Comparison of ENCODE assay signal across 10 cellular contexts in genomic region chr4:6925357-6925836, GRCh38. TPM values are rescaled to one million over a fixed set of nuclear protein-coding genes. Genes with fewer than 3 reads are reported as not detected.
DNase-seq lines count a peak whose midpoint lies in the region; ATAC-seq, FAIRE-seq and TF ChIP-seq lines count a peak whose summit lies in the region.
"Had no signal": no experiment of that assay in that cellular context is flagged by ENCODE, and none has a peak within 500 bp of the region (broad histone marks: within the 10 kb centered on the region; RNA-seq: fewer than 3 reads in every experiment).

No MANE protein-coding gene starts in this region.

- H3K4me2 ChIP-seq in KMS-11: peak overlapping the region; percentile 25; the same call in 1 of the 2 replicates

- H3K9me3 Mint-ChIP-seq in activated T-helper 17 cell treated with anti-CD3 and anti-CD28 coated beads, Interleukin-2, amount 50 U/mL, for 72 hours: no peaks in the 10 kb centered on the region
- no peaks in the 10 kb centered on the region for H3K9me3 Mint-ChIP-seq in memory B cell

- no peak for FAIRE-seq in RCC 7860 (lab: Jason Lieb, UNC)

- H3K27me3 Mint-ChIP-seq in activated T-helper 17 cell treated with anti-CD3 and anti-CD28 coated beads, Interleukin-2, amount 50 U/mL, for 72 hours: no peaks in the 10 kb centered on the region
- no peaks in the 10 kb centered on the region for H3K27me3 Mint-ChIP-seq in memory B cell

- no peaks in the 10 kb centered on the region for H3K27me3 ChIP-seq in KMS-11 (ENCODE audit: insufficient read depth, low read depth)

- H3K79me2 ChIP-seq in KMS-11 (ENCODE audit: insufficient read depth, low read depth): no peaks in the 10 kb centered on the region

- no peak overlapping the region for H3K27ac ChIP-seq in KMS-11
- H3K27ac ChIP-seq: epithelial cell of prostate, parathyroid adenoma had no signal

- no peak overlapping the region for H3K9ac ChIP-seq in KMS-11
- H3K9ac ChIP-seq: parathyroid adenoma had no signal

- no peaks in the 10 kb centered on the region for H4K20me1 ChIP-seq in KMS-11 (ENCODE audit: insufficient read depth)

- no peak overlapping the region for H3K4me3 ChIP-seq in KMS-11 (IDR thresholded peaks at IDR 0.05; ENCODE audit: insufficient read depth, low read depth, low read length)

- no peak for TF ChIP-seq CTCF in KMS-11 (conservative IDR thresholded peaks at IDR 0.05; ENCODE audit: low read depth, low read length)

- peak; percentile 70 for ATAC-seq in activated T-helper 17 cell treated with anti-CD3 and anti-CD28 coated beads, Interleukin-2, amount 50 U/mL, for 72 hours (replicated peaks)
- no peak for ATAC-seq in memory B cell (ENCODE audit: low read depth)

- peaks cover 21% of the 10 kb centered on the region for H3K4me1 ChIP-seq in KMS-11 (ENCODE audit: low read depth, poor library complexity, severe bottlenecking)
- H3K4me1 ChIP-seq: parathyroid adenoma had no signal

- H3K36me3 ChIP-seq in KMS-11 (ENCODE audit: insufficient read depth): no peaks in the 10 kb centered on the region

- DNase-seq in Ammon's horn (ENCODE audit: low spot score) (peak; percentile 56), memory B cell (ENCODE audit: low spot score in 2 of 2) (no peak), DMS 273 treated with DMSO at 0.1 percent for 48 hours (lab: John Stamatoyannopoulos, UW) (no peak), NCI-H2107 (lab: John Stamatoyannopoulos, UW) (no peak), RCC 7860 (ENCODE audit: low spot score) (no peak), islet precursor cell (no peak)

- peaks cover 40% of the 10 kb centered on the region for H3K36me3 Mint-ChIP-seq in activated T-helper 17 cell treated with anti-CD3 and anti-CD28 coated beads, Interleukin-2, amount 50 U/mL, for 72 hours (ENCODE audit: low read depth)
- H3K36me3 Mint-ChIP-seq in memory B cell: peaks cover 28% of the 10 kb centered on the region

- H3K27ac Mint-ChIP-seq in activated T-helper 17 cell treated with anti-CD3 and anti-CD28 coated beads, Interleukin-2, amount 50 U/mL, for 72 hours: peak overlapping the region; percentile 94
- H3K27ac Mint-ChIP-seq in memory B cell: peak overlapping the region; percentile 68

- H3K4me3 Mint-ChIP-seq in activated T-helper 17 cell treated with anti-CD3 and anti-CD28 coated beads, Interleukin-2, amount 50 U/mL, for 72 hours: peak overlapping the region; percentile 90
- no peak overlapping the region for H3K4me3 Mint-ChIP-seq in memory B cell

- no peak overlapping the region for H2AFZ ChIP-seq in KMS-11 (ENCODE audit: low read depth)
- H2AFZ ChIP-seq: parathyroid adenoma had no signal

- peaks cover 62% of the 10 kb centered on the region for H3K4me1 Mint-ChIP-seq in activated T-helper 17 cell treated with anti-CD3 and anti-CD28 coated beads, Interleukin-2, amount 50 U/mL, for 72 hours
- H3K4me1 Mint-ChIP-seq in memory B cell: peaks cover 41% of the 10 kb centered on the region

RNA-seq across cellular contexts. Expression of gene TBC1D14, which starts 15.8 kb away (rescaled TPM):
- 10 to 100 TPM; 44.1 to 63.8 TPM for total RNA-seq in activated T-helper 17 cell treated with anti-CD3 and anti-CD28 coated beads, Interleukin-2, amount 50 U/mL, for 72 hours
